ENCODE assay signal across 9 cellular contexts in the genomic region with DNA sequence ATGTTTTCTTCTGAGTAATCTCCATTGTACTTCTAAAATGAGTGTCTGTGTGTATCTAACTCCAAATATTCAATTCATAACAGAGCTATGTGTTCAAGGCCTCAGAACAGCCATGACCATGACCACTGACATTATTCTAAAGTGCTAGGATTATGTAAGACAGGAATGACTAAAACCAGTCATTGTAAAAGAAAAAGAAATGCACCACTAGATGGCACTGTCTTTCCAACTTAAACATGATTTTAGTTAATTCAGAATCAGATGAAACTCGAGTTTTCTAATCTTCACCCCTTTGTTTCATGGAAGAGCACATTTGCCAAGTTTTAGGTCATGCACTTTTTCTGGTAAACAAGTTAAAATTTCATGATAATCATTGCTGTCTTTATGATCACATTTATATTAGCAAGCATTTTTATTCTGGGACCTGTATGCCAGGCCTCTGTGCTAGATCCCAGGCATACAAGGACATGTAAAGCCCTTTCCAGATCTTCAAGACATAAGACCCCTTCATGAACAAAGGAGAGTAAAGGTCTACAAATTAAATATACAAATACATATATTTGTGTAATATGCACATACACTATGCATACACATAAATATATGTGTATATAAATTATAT. TPM values are rescaled to one million over a fixed set of nuclear protein-coding genes. Genes with fewer than 3 reads are reported as not detected.
A peak's percentile ranks its signal among the peaks of the same experiment; 100 is the strongest.
DNase-seq lines count a peak whose midpoint lies in the region; ATAC-seq and TF ChIP-seq lines count a peak whose summit lies in the region.
"Had no signal": no experiment of that assay in that cellular context is flagged by ENCODE, and none has a peak within 500 bp of the region (broad histone marks: within the 10 kb centered on the region; RNA-seq: fewer than 3 reads in every experiment).

No MANE protein-coding gene starts in this region.

- H3K27ac ChIP-seq in VCaP: no peak overlapping the region
- no peak overlapping the region for H3K27ac ChIP-seq in psoas muscle

- no TSS peak for BruUV-seq in Caco-2 (replicated peaks; lab: Mats Ljungman, UMichigan)

- TF ChIP-seq CTCF in Caco-2 (IDR thresholded peaks at IDR 0.05; ENCODE audit: insufficient read depth in 1 of 2, low read depth in 1 of 2, low read length in 1 of 2, severe bottlenecking in 1 of 2, unreplicated experiment in 1 of 2) (peak; percentile 58 to 81), VCaP (conservative IDR thresholded peaks at IDR 0.05) (peak; percentile 70), psoas muscle (IDR thresholded peaks at IDR 0.05) (peak; percentile 73)

- H3K9me3 ChIP-seq in Caco-2 (no peaks in the 10 kb centered on the region), psoas muscle (no peaks in the 10 kb centered on the region)

- H3K4me1 ChIP-seq in Caco-2: no peaks in the 10 kb centered on the region
- H3K4me1 ChIP-seq in psoas muscle: no peaks in the 10 kb centered on the region

- 0 to 3% (median 0%) methylated on average over 1 of the region's 1 CpG for WGBS in psoas muscle, 3 donors

- H3K4me3 Mint-ChIP-seq in Caco-2 (ENCODE audit: unreplicated experiment): no peak overlapping the region

- DNase-seq in Caco-2 (peak in 1 of 2 experiments; percentile 69), NAMALWA (ENCODE audit: low spot score) (peak; percentile 65), globus pallidus (ENCODE audit: low spot score) (peak; percentile 64), psoas muscle (no peak), 8988T (no peak)
- no peak for DNase-seq in stimulated activated CD4-positive, alpha-beta T cell treated with anti-CD3 and anti-CD28 coated beads, Interleukin-4, amount 100 ng/mL, for 1 hour

- CTCF ChIA-PET in Caco-2 (lab: Charles Lee): interaction anchor here (1.0 kb wide), 1 partner anchor 39 kb away, joined by 4 read pairs; no protein-coding TSS in a partner anchor

- H3K27ac Mint-ChIP-seq in Caco-2 (ENCODE audit: unreplicated experiment): no peak overlapping the region

- no peak overlapping the region for H3K4me3 ChIP-seq in Caco-2 (ENCODE audit: low read depth, low read length)
- no peak overlapping the region for H3K4me3 ChIP-seq in psoas muscle
- H3K4me3 ChIP-seq: skin epidermis had no signal

- peaks cover 9% of the 10 kb centered on the region for H3K27me3 Mint-ChIP-seq in Caco-2 (ENCODE audit: insufficient read depth, unreplicated experiment)

- ATAC-seq in GM19043 (IDR thresholded peaks at IDR 0.05; ENCODE audit: low read depth, unreplicated experiment) (peak; percentile 49), psoas muscle (peak in 3 of 4 donors; percentile 52 to 77 (median 67))

- no peaks in the 10 kb centered on the region for H3K4me1 Mint-ChIP-seq in Caco-2 (ENCODE audit: low read depth, unreplicated experiment)

- no peaks in the 10 kb centered on the region for H3K36me3 Mint-ChIP-seq in Caco-2 (ENCODE audit: insufficient read depth, unreplicated experiment)

- POLR2A ChIA-PET in Caco-2 (lab: Charles Lee): no interaction called here

- H3K27me3 ChIP-seq in Caco-2 (replicated peaks; ENCODE audit: control insufficient read depth, insufficient read depth, low read length) (no peaks in the 10 kb centered on the region; the same call in 1 of the 2 replicates), psoas muscle (ENCODE audit: insufficient read depth in 3 of 3, low read length in 2 of 3) (no peaks in the 10 kb centered on the region)

- H3K9me3 Mint-ChIP-seq in Caco-2 (ENCODE audit: unreplicated experiment): no peaks in the 10 kb centered on the region

- no peaks in the 10 kb centered on the region for H3K36me3 ChIP-seq in Caco-2 (ENCODE audit: control insufficient read depth, insufficient read depth, low read length)
- no peaks in the 10 kb centered on the region for H3K36me3 ChIP-seq in psoas muscle (ENCODE audit: insufficient read depth in 1 of 2, low read depth in 1 of 2)

- intact Hi-C loops in Caco-2 (cut with micrococcal nuclease; ENCODE audit: unreplicated experiment) (loop anchor here (1.0 to 5.0 kb wide), 4 partner anchors 15 to 589 kb away; no protein-coding TSS in a partner anchor), psoas muscle (cut with DNase I) (loop anchor here (2.0 to 10.0 kb wide), 3 partner anchors 413 to 591 kb away; no protein-coding TSS in a partner anchor)

RNA-seq across cellular contexts. Expression of gene RSU1, which starts 26.1 kb away (rescaled TPM):
- total RNA-seq in Caco-2 (2022) (62.0 and 66.6 TPM in 2 replicates), psoas muscle (10 to 100 TPM; 19.7 to 41.6 (median 25.8) TPM)
- 10 to 100 TPM; 23.8 to 43.2 (median 29.0) TPM for polyA plus RNA-seq in psoas muscle

Comparison
In these comparisons a context has a peak if more than half of its experiments do, and no peak if none do; other contexts are left out.
1. DNase-seq: peak in NAMALWA (single experiment) and globus pallidus (single experiment); none in psoas muscle (0 of 2), stimulated activated CD4-positive, alpha-beta T cell treated with anti-CD3 and anti-CD28 coated beads, Interleukin-4, amount 100 ng/mL, for 1 hour (single experiment) and 8988T (single experiment).
2. Peak in every context shown above with its lines, with median percentiles within 50 percentile points of each other: CTCF ChIP-seq.